ENCODE assay signal across 8 cellular contexts in the genomic region with DNA sequence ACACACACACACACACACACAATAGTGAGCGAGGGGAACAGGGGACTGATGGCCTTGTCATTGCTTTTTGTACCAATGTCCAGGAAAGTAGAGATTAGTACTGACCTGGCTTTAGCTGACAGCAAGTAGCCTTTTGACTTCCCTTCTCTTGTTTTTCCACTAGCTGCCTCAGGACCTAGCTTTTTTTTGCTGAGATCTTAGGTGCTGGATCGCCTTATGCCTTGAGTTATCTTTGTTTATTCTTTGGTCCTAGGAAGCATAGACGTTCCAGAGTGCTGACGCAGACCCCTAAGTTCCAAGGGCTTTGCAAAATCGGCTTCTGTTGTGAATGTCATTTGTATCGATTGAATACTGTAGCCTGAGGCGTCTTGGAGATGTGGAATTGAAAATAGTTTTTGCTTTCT. TPM values are rescaled to one million over a fixed set of nuclear protein-coding genes. Genes with fewer than 3 reads are reported as not detected.
DNase-seq lines count a peak whose midpoint lies in the region; ATAC-seq, FAIRE-seq and TF ChIP-seq lines count a peak whose summit lies in the region.

A gene with protein sequence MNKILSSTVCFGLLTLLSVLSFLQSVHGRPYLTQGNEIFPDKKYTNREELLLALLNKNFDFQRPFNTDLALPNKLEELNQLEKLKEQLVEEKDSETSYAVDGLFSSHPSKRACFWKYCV (minus strand): TSS at position 218 of the 404 bp plus-strand sequence. CDS start 48,337 bp downstream, outside the sequence.

- H2AFZ ChIP-seq in ACC112 (ENCODE audit: low read length, unreplicated experiment) (peak within 1 kb of the TSS; percentile 94), H9 (ENCODE audit: low read length) (no peak within 1 kb of the TSS)

- H2BK5ac ChIP-seq in H9 (ENCODE audit: insufficient read length, low read length): no peak within 1 kb of the TSS

- peak within 1 kb of the TSS; percentile 87 for H3K27ac ChIP-seq in ACC112 (ENCODE audit: low read depth, low read length)
- no peak within 1 kb of the TSS for H3K27ac ChIP-seq in H9 (ENCODE audit: insufficient read length, low read depth, low read length)
- peak within 1 kb of the TSS; percentile 79 to 96 (median 90) for H3K27ac ChIP-seq in pancreas

- CTCF ChIA-PET in activated CD4-positive, alpha-beta memory T cell treated with anti-CD3 and anti-CD28 coated beads, Interleukin-2, amount 10 ng/mL, durations not matched to agents 7 days and 5 days (lab: Charles Lee): no interaction called here
- CTCF ChIA-PET in HEK293T (lab: Yijun Ruan, JAX): no interaction called here

- peaks cover 10% of the 10 kb centered on the region for H3K23me2 ChIP-seq in H9 (ENCODE audit: insufficient read length, low read depth, low read length, poor library complexity, severe bottlenecking)

- peak within 1 kb of the TSS in 2 of 3 experiments; percentile 84 to 88; a peak in 5 of 7 replicates for H3K27ac Mint-ChIP-seq in H9
- peak within 1 kb of the TSS; percentile 54 for H3K27ac Mint-ChIP-seq in activated CD4-positive, alpha-beta memory T cell treated with anti-CD3 and anti-CD28 coated beads, Interleukin-2, amount 10 ng/mL, durations not matched to agents 7 days and 5 days
- peak within 1 kb of the TSS; percentile 99 for H3K27ac Mint-ChIP-seq in glutamatergic neuron (ENCODE audit: unreplicated experiment)

- no peak within 1 kb of the TSS for H3K23ac ChIP-seq in H9 (ENCODE audit: insufficient read length, low read depth, low read length)

- no peak within 1 kb of the TSS for H2AK5ac ChIP-seq in H9 (ENCODE audit: insufficient read length, low read length)

- no peak within 1 kb of the TSS for H2BK15ac ChIP-seq in H9 (ENCODE audit: low read depth, low read length)

- peak within 1 kb of the TSS; percentile 68 for H3K18ac ChIP-seq in H9 (ENCODE audit: insufficient read length, low read depth, low read length)

- POLR2A ChIA-PET in activated CD4-positive, alpha-beta memory T cell treated with anti-CD3 and anti-CD28 coated beads, Interleukin-2, amount 10 ng/mL, durations not matched to agents 7 days and 5 days (lab: Charles Lee): interaction anchor here (0.6 to 1.0 kb wide), 2 partner anchors 28 to 40 kb away, joined by 3 read pairs; no protein-coding TSS in a partner anchor
- POLR2A ChIA-PET in HEK293T (lab: Yijun Ruan, JAX): interaction anchor here (0.7 kb wide), 1 partner anchor 132 kb away, joined by 4 read pairs; no protein-coding TSS in a partner anchor

- H3K14ac ChIP-seq in H9 (ENCODE audit: insufficient read depth, low read length): peak within 1 kb of the TSS; percentile 77; the same call in 1 of the 2 replicates

- H3K4me1 ChIP-seq in ACC112 (ENCODE audit: control insufficient read depth, insufficient read depth, low read length, unreplicated experiment) (peaks cover 51% of the 10 kb centered on the region), H9 (ENCODE audit: insufficient read depth, low read length) (peaks cover 6% of the 10 kb centered on the region), pancreas (peaks cover 9 to 29% (median 16%) of the 10 kb centered on the region in 3 donors)

- H3K4me3 ChIP-seq in ACC112 (ENCODE audit: low read depth, low read length) (peak within 1 kb of the TSS; percentile 96), pancreas (peak within 1 kb of the TSS; percentile 76 to 96 (median 80))

- no peak within 1 kb of the TSS for H3K56ac ChIP-seq in H9 (ENCODE audit: insufficient read length, low read depth, low read length)

- peak within 1 kb of the TSS; percentile 81 to 88 for H3K4me3 Mint-ChIP-seq in H9
- H3K4me3 Mint-ChIP-seq in activated CD4-positive, alpha-beta memory T cell treated with anti-CD3 and anti-CD28 coated beads, Interleukin-2, amount 10 ng/mL, durations not matched to agents 7 days and 5 days: peak within 1 kb of the TSS; percentile 72
- peak within 1 kb of the TSS; percentile 97 for H3K4me3 Mint-ChIP-seq in glutamatergic neuron (ENCODE audit: unreplicated experiment)

- DNase-seq in H9 (no peak), glutamatergic neuron (no peak), pancreas (peak in 2 of 6 donors; percentile 15 to 17), GM13976 (ENCODE audit: low spot score) (no peak), HEK293T (ENCODE audit: extremely low spot score) (no peak)
- DNase-seq in activated CD4-positive, alpha-beta memory T cell treated with anti-CD3 and anti-CD28 coated beads, Interleukin-2, amount 10 ng/mL, durations not matched to agents 7 days and 5 days: no peak
- no peak for DNase-seq in stimulated activated CD4-positive, alpha-beta T cell treated with anti-CD3 and anti-CD28 coated beads, Interleukin-2, amount 100 ng/mL, for 24 hours

- H2BK120ac ChIP-seq in H9 (ENCODE audit: low read depth, low read length, poor library complexity, severe bottlenecking): no peak within 1 kb of the TSS

- H4K91ac ChIP-seq in H9 (ENCODE audit: insufficient read length, low read depth, low read length): no peak within 1 kb of the TSS

- H4K8ac ChIP-seq in H9 (replicated peaks; ENCODE audit: insufficient read length, low read depth, low read length): no peak within 1 kb of the TSS

- peak in 3 of 4 donors; percentile 11 to 38 (median 24) for ATAC-seq in pancreas

- H3K79me1 ChIP-seq in H9 (ENCODE audit: insufficient read depth, low read depth, low read length, poor library complexity, severe bottlenecking): no peaks in the 10 kb centered on the region

- peak within 1 kb of the TSS; percentile 31 for H3K9ac ChIP-seq in H9 (ENCODE audit: extremely low read depth, insufficient read length, low read length)

- H3K27me3 ChIP-seq in ACC112 (ENCODE audit: insufficient read depth, low read length): no peaks in the 10 kb centered on the region
- peaks cover 11% of the 10 kb centered on the region; the same call in 1 of the 2 replicates for H3K27me3 ChIP-seq in H9 (ENCODE audit: insufficient read depth, low read length)
- H3K27me3 ChIP-seq in pancreas: no peaks in the 10 kb centered on the region

- H3K36me3 ChIP-seq in ACC112 (ENCODE audit: insufficient read depth, low read length) (no peaks in the 10 kb centered on the region), pancreas (no peaks in the 10 kb centered on the region)

- no peaks in the 10 kb centered on the region; a peak in 1 of 7 replicates for H3K36me3 Mint-ChIP-seq in H9 (ENCODE audit: insufficient read depth in 1 of 3, low read depth in 3 of 3)
- H3K36me3 Mint-ChIP-seq in activated CD4-positive, alpha-beta memory T cell treated with anti-CD3 and anti-CD28 coated beads, Interleukin-2, amount 10 ng/mL, durations not matched to agents 7 days and 5 days (ENCODE audit: low read depth): no peaks in the 10 kb centered on the region
- no peaks in the 10 kb centered on the region for H3K36me3 Mint-ChIP-seq in glutamatergic neuron (ENCODE audit: unreplicated experiment)

- no peak for TF ChIP-seq CTCF in H9 (conservative IDR thresholded peaks at IDR 0.05)
- no peak for TF ChIP-seq CTCF in glutamatergic neuron (IDR thresholded peaks at IDR 0.05; ENCODE audit: partially characterized antibody, unreplicated experiment)
- no peak for TF ChIP-seq CTCF in pancreas (IDR thresholded peaks at IDR 0.05)
- no peak for TF ChIP-seq CTCF in GM13976 (IDR thresholded peaks at IDR 0.05; ENCODE audit: borderline replicate concordance, control extremely low read depth, extremely low read depth, insufficient read depth, missing control alignments)

- no peaks in the 10 kb centered on the region for H3K9me3 Mint-ChIP-seq in H9
- no peaks in the 10 kb centered on the region for H3K9me3 Mint-ChIP-seq in activated CD4-positive, alpha-beta memory T cell treated with anti-CD3 and anti-CD28 coated beads, Interleukin-2, amount 10 ng/mL, durations not matched to agents 7 days and 5 days
- peaks cover 15% of the 10 kb centered on the region for H3K9me3 Mint-ChIP-seq in glutamatergic neuron (ENCODE audit: unreplicated experiment)

- H3K79me2 ChIP-seq in ACC112 (ENCODE audit: control insufficient read depth, insufficient read depth, low read length, unreplicated experiment) (peaks cover 59% of the 10 kb centered on the region), H9 (ENCODE audit: insufficient read depth, low read length) (no peaks in the 10 kb centered on the region)

- no peak within 1 kb of the TSS for H3T11ph ChIP-seq in H9 (ENCODE audit: low read length)

- H3K4me1 Mint-ChIP-seq in H9: peaks cover 28 to 42% of the 10 kb centered on the region in 2 experiments
- H3K4me1 Mint-ChIP-seq in activated CD4-positive, alpha-beta memory T cell treated with anti-CD3 and anti-CD28 coated beads, Interleukin-2, amount 10 ng/mL, durations not matched to agents 7 days and 5 days: peaks cover 21% of the 10 kb centered on the region
- H3K4me1 Mint-ChIP-seq in glutamatergic neuron (ENCODE audit: low read depth, unreplicated experiment): peaks cover 33% of the 10 kb centered on the region

- no peak within 1 kb of the TSS for H2BK12ac ChIP-seq in H9 (ENCODE audit: insufficient read length, low read depth, low read length)

- H3K4ac ChIP-seq in H9 (ENCODE audit: low read depth, low read length): no peak within 1 kb of the TSS

- peak within 1 kb of the TSS; percentile 64 for H3K4me2 ChIP-seq in H9 (ENCODE audit: insufficient read depth, insufficient read length, low read length)

- H3K9me3 ChIP-seq in H9 (ENCODE audit: control insufficient read depth, low read depth, low read length) (no peaks in the 10 kb centered on the region), pancreas (no peaks in the 10 kb centered on the region)

- H4K5ac ChIP-seq in H9 (ENCODE audit: insufficient read length, low read depth, low read length): no peak within 1 kb of the TSS

- no peak within 1 kb of the TSS for H2BK20ac ChIP-seq in H9 (ENCODE audit: low read depth, low read length, poor library complexity, severe bottlenecking)

- H3K27me3 Mint-ChIP-seq in H9 (ENCODE audit: low read depth) (peaks cover 31% of the 10 kb centered on the region), glutamatergic neuron (ENCODE audit: unreplicated experiment) (peaks cover 8% of the 10 kb centered on the region)
- peaks cover 15% of the 10 kb centered on the region for H3K27me3 Mint-ChIP-seq in activated CD4-positive, alpha-beta memory T cell treated with anti-CD3 and anti-CD28 coated beads, Interleukin-2, amount 10 ng/mL, durations not matched to agents 7 days and 5 days

- intact Hi-C loops in pancreas (cut with DNase I): no loop called here

- no peaks in the 10 kb centered on the region for H4K20me1 ChIP-seq in H9 (ENCODE audit: control insufficient read depth, insufficient read depth, insufficient read length)

- no CpG with 5 or more reads among the region's 7 CpGs for WGBS in H9 (ENCODE audit: extremely low coverage, insufficient read length, low lambda C conversion rate)
- 3 to 5% methylated on average over 7 of the region's 7 CpGs for WGBS in pancreas, 2 donors

- no peak for FAIRE-seq in pancreas (lab: Jason Lieb, UNC)

- in situ Hi-C loops in GM13976 (cut with MboI; ENCODE audit: low sequenced_read_pairs, unreplicated experiment): loop anchor here (10.0 kb wide), 1 partner anchor 86 kb away; no protein-coding TSS in a partner anchor

TF ChIP-seq in HEK293T, 16 proteins besides CTCF, POLR2A, EP300 and RAD21 (continues in another document):
- TF ChIP-seq FOXK2 (IDR thresholded peaks at IDR 0.05) (no peak), NFRKB (IDR thresholded peaks at IDR 0.05) (no peak), TARDBP (IDR thresholded peaks at IDR 0.05) (no peak)

RNA-seq across cellular contexts. Expression of the gene that starts here (rescaled TPM):
- 0.09 and 0.26 TPM in 2 replicates for total RNA-seq in H9 (2021)
- total RNA-seq in activated CD4-positive, alpha-beta memory T cell treated with anti-CD3 and anti-CD28 coated beads, Interleukin-2, amount 10 ng/mL, durations not matched to agents 7 days and 5 days: not detected
- total RNA-seq in glutamatergic neuron (ENCODE audit: unreplicated experiment): not detected
- under 1 TPM in 4 of 6 donors, not detected in 2; 0.25 to 0.35 (median 0.27) TPM for total RNA-seq in pancreas
- polyA plus RNA-seq in pancreas: under 1 TPM in 1 of 2 donors, not detected in 1; 0.09 TPM

Comparison
In these comparisons a context has a peak if more than half of its experiments do, and no peak if none do; other contexts are left out.
1. Peak in ATAC-seq, H3K4me3 ChIP-seq and H3K27ac ChIP-seq in pancreas; RNA of the gene not detected or under 1 TPM.